ENCODE assay signal across 16 cellular contexts in genomic region chr16:51666074-51666473, GRCh38.
"Had no signal": no experiment of that assay in that cellular context is flagged by ENCODE, and none has a peak within 500 bp of the region (broad histone marks: within the 10 kb centered on the region; RNA-seq: fewer than 3 reads in every experiment).

No MANE protein-coding gene starts in this region.

- H3K27me3 Mint-ChIP-seq: naive thymus-derived CD4-positive, alpha-beta T cell had no signal

- H3K36me3 ChIP-seq: right atrium auricular region, sigmoid colon, upper lobe of left lung, uterus had no signal

- ATAC-seq: foreskin keratinocyte; left colon; left ventricle myocardium superior; naive thymus-derived CD4-positive, alpha-beta T cell had no signal

- DNase-seq: dermis blood vessel endothelial cell; erythroblast; foreskin keratinocyte; left colon; left ventricle myocardium superior; naive thymus-derived CD4-positive, alpha-beta T cell; posterior cingulate gyrus; sigmoid colon; stimulated activated CD4-positive, alpha-beta T cell treated with anti-CD3 and anti-CD28 coated beads, Interleukin-2, amount 100 ng/mL, for 48 hours; stimulated activated naive CD4-positive, alpha-beta T cell treated with Interleukin-2 at 50 U/mL for 16 hours; upper lobe of left lung; uterus had no signal

- H3K4me1 ChIP-seq: foreskin keratinocyte, right atrium auricular region, sigmoid colon, upper lobe of left lung, uterus had no signal

- H3K4me3 Mint-ChIP-seq: naive thymus-derived CD4-positive, alpha-beta T cell; neural crest cell had no signal

- H3K27ac ChIP-seq: foreskin keratinocyte, right atrium auricular region, sigmoid colon, upper lobe of left lung, uterus had no signal

- H3K9me3 Mint-ChIP-seq: neural crest cell had no signal

- H3K4me1 Mint-ChIP-seq: naive thymus-derived CD4-positive, alpha-beta T cell had no signal

- H3K27me3 ChIP-seq: right atrium auricular region, sigmoid colon, upper lobe of left lung, uterus had no signal

- H3K9me3 ChIP-seq: right atrium auricular region, sigmoid colon, upper lobe of left lung, uterus had no signal

- H3K4me3 ChIP-seq: lung, right atrium auricular region, sigmoid colon, skin epidermis, upper lobe of left lung, uterus had no signal

- H3K27ac Mint-ChIP-seq: naive thymus-derived CD4-positive, alpha-beta T cell had no signal
